ENCODE assay signal across 8 cellular contexts in the genomic region with DNA sequence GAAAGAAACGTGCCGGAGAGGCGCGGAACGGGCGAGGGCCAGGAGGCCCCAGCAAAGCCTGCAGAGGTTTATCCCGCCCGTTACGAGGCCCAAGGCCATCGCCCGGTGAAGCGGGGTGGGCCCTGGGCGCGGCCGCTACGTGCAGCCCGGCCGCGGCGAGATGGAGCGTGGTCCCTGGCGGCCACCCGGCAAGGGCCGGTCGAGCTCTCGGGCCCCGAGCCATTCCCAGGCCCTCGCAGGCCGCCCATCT. TPM values are rescaled to one million over a fixed set of nuclear protein-coding genes. Genes with fewer than 3 reads are reported as not detected.
DNase-seq lines count a peak whose midpoint lies in the region; ATAC-seq, FAIRE-seq and TF ChIP-seq lines count a peak whose summit lies in the region.

No MANE protein-coding gene starts in this region.

- peak overlapping the region; percentile 96 for H3K4me3 ChIP-seq in GM12878
- peak overlapping the region; percentile 99 for H3K4me3 ChIP-seq in lower lobe of right lung
- peak overlapping the region; percentile 76 to 95 (median 86) for H3K4me3 ChIP-seq in tibial nerve

- H3K4me2 ChIP-seq in GM12878 (ENCODE audit: control insufficient read depth, insufficient read depth) = peak overlapping the region; percentile 51; the same call in 1 of the 2 replicates

- no peak for TF ChIP-seq EP300 in GM12878 (IDR thresholded peaks at IDR 0.05; ENCODE audit: borderline replicate concordance in 1 of 2, control insufficient read depth in 1 of 2, low read depth in 2 of 2, low read length in 2 of 2)
- TF ChIP-seq EP300 in tibial nerve (IDR thresholded peaks at IDR 0.05) = no peak

- TF ChIP-seq RAD21 in GM12878 (IDR thresholded peaks at IDR 0.05; ENCODE audit: insufficient read depth, low read depth, low read length) = no peak

- RAD21 ChIA-PET in GM12878 (lab: Charles Lee; ENCODE audit: unreplicated experiment) = interaction anchor here (0.6 to 1.6 kb wide), 4 partner anchors 28 to 1695 kb away, joined by 3 to 5 read pairs (median 3); no protein-coding TSS in a partner anchor

- H2AFZ ChIP-seq in GM12878 (ENCODE audit: control insufficient read depth, low read depth, low read length) = no peak overlapping the region

- peak overlapping the region; percentile 98 for H3K27ac Mint-ChIP-seq in activated T-cell treated with anti-CD3 and anti-CD28 coated beads, Interleukin-2, amount 50 U/mL, for 72 hours

- no peak for TF ChIP-seq POLR2A in GM12878 (IDR thresholded peaks at IDR 0.05; ENCODE audit: low read depth, low read length)
- no peak for TF ChIP-seq POLR2A in tibial nerve (IDR thresholded peaks at IDR 0.05)

- intact Hi-C loops in GM12878 (cut with micrococcal nuclease; ENCODE audit: unreplicated experiment) (loop anchor here (5.0 kb wide), 1 partner anchor 242 kb away; a partner anchor contains a TSS), lower lobe of right lung (cut with DNase I) (no loop called here)

- WGBS in GM12878 (ENCODE audit: insufficient coverage, insufficient replicate concordance, low lambda C conversion rate, missing lambda C conversion rate) = under 1% methylated on average over 21 of the region's 29 CpGs
- WGBS in tibial nerve, 2 donors = 0 to 1% methylated on average over 16 to 29 of the region's 29 CpGs

- peak overlapping the region; percentile 95 for H3K9ac ChIP-seq in GM12878 (ENCODE audit: control insufficient read depth, insufficient read depth, low read length)

- peaks cover 19 to 36% of the 10 kb centered on the region in 2 donors for H3K36me3 Mint-ChIP-seq in activated T-cell treated with anti-CD3 and anti-CD28 coated beads, Interleukin-2, amount 50 U/mL, for 72 hours (ENCODE audit: insufficient read depth in 2 of 2)

- SMC1A ChIA-PET in GM12878 (lab: Charles Lee; ENCODE audit: uncharacterized antibody, unreplicated experiment) = no interaction called here

- no peaks in the 10 kb centered on the region for H3K9me3 ChIP-seq in GM12878 (replicated peaks; ENCODE audit: control insufficient read depth, insufficient read depth, low read length)
- H3K9me3 ChIP-seq in lower lobe of right lung = no peaks in the 10 kb centered on the region
- H3K9me3 ChIP-seq in tibial nerve = no peaks in the 10 kb centered on the region

- in situ Hi-C loops in GM12878 (cut with MboI) = no loop called here

- BruUV-seq in GM12878 (replicated peaks; lab: Mats Ljungman, UMichigan) = no TSS peak

- H3K4me3 Mint-ChIP-seq in activated T-cell treated with anti-CD3 and anti-CD28 coated beads, Interleukin-2, amount 50 U/mL, for 72 hours = peak overlapping the region; percentile 97 to 99

- H3K27ac ChIP-seq in GM12878 (ENCODE audit: control insufficient read depth, insufficient read depth) = peak overlapping the region; percentile 97
- H3K27ac ChIP-seq in lower lobe of right lung = peak overlapping the region; percentile 96
- H3K27ac ChIP-seq in tibial nerve = peak overlapping the region; percentile 95 to 99 (median 96)

- H3K4me1 Mint-ChIP-seq in activated T-cell treated with anti-CD3 and anti-CD28 coated beads, Interleukin-2, amount 50 U/mL, for 72 hours (ENCODE audit: low read depth) = peaks cover 62% of the 10 kb centered on the region

- no peaks in the 10 kb centered on the region for H4K20me1 ChIP-seq in GM12878 (ENCODE audit: control insufficient read depth, insufficient read depth)

- no peak for DNase-seq in activated T-cell treated with anti-CD3 and anti-CD28 coated beads, Interleukin-2, amount 50 U/mL, for 72 hours
- DNase-seq in activated T-cell treated with anti-CD3 and anti-CD28 coated beads for 4 hours = no peak
- no peak for DNase-seq in GM12878 (ENCODE audit: low read depth, low spot score)
- no peak for DNase-seq in lower lobe of right lung
- DNase-seq in tibial nerve (ENCODE audit: low spot score in 2 of 2) = no peak
- DNase-seq in islet precursor cell = no peak
- no peak for DNase-seq in GM19238 (ENCODE audit: insufficient read length, low spot score)

- no peak for FAIRE-seq in GM12878 (lab: Jason Lieb, UNC)

- H3K27me3 ChIP-seq in GM12878 (replicated peaks in 1 of 2; ENCODE audit: control insufficient read depth in 2 of 2, insufficient read depth in 2 of 2, low read length in 1 of 2) = no peaks in the 10 kb centered on the region
- H3K27me3 ChIP-seq in lower lobe of right lung (ENCODE audit: low read depth) = no peaks in the 10 kb centered on the region
- no peaks in the 10 kb centered on the region for H3K27me3 ChIP-seq in tibial nerve

- CTCF ChIA-PET in GM12878 (lab: Yijun Ruan, JAX) = interaction anchor here (0.5 to 1.1 kb wide), 3 partner anchors 10 to 483 kb away, joined by 3 read pairs; no protein-coding TSS in a partner anchor

- H3K9me3 Mint-ChIP-seq in activated T-cell treated with anti-CD3 and anti-CD28 coated beads, Interleukin-2, amount 50 U/mL, for 72 hours = no peaks in the 10 kb centered on the region

- peaks cover 9% of the 10 kb centered on the region; the same call in 1 of the 2 replicates for H3K4me1 ChIP-seq in GM12878 (ENCODE audit: control insufficient read depth, insufficient read depth, low read length)
- peaks cover 59% of the 10 kb centered on the region for H3K4me1 ChIP-seq in lower lobe of right lung
- peaks cover 0 to 59% (median 45%) of the 10 kb centered on the region in 4 donors for H3K4me1 ChIP-seq in tibial nerve

- ATAC-seq in activated T-cell treated with anti-CD3 and anti-CD28 coated beads, Interleukin-2, amount 50 U/mL, for 72 hours (replicated peaks in 1 of 2) = no peak
- no peak for ATAC-seq in GM12878
- no peak for ATAC-seq in lower lobe of right lung
- no peak for ATAC-seq in GM18511 (IDR thresholded peaks at IDR 0.05; ENCODE audit: unreplicated experiment)

- H3K36me3 ChIP-seq in GM12878 (ENCODE audit: control insufficient read depth in 2 of 2, insufficient read depth in 2 of 2, low read length in 1 of 2) (peaks cover 0 to 14% of the 10 kb centered on the region in 2 experiments; a peak in 2 of 4 replicates), lower lobe of right lung (no peaks in the 10 kb centered on the region), tibial nerve (no peaks in the 10 kb centered on the region)

- H3K79me2 ChIP-seq in GM12878 (ENCODE audit: control insufficient read depth, insufficient read depth, low read length) = peaks cover 73% of the 10 kb centered on the region

- no peaks in the 10 kb centered on the region for H3K27me3 Mint-ChIP-seq in activated T-cell treated with anti-CD3 and anti-CD28 coated beads, Interleukin-2, amount 50 U/mL, for 72 hours (ENCODE audit: low read depth)

- TF ChIP-seq CTCF in GM12878 (IDR thresholded peaks at IDR 0.05 in 2 of 3, conservative IDR thresholded peaks at IDR 0.05 in 1 of 3; ENCODE audit: control insufficient read depth in 2 of 3, extremely low read depth in 1 of 3, insufficient read depth in 1 of 3, low read depth in 3 of 3, low read length in 3 of 3) (no peak), lower lobe of right lung (IDR thresholded peaks at IDR 0.05) (no peak), tibial nerve (IDR thresholded peaks at IDR 0.05) (peak in 1 of 5 experiments; percentile 25)

- POLR2A ChIA-PET in GM12878 (lab: Charles Lee) = interaction anchor here (0.5 to 1.3 kb wide), 3 partner anchors 37 to 43 kb away, joined by 3 read pairs; no protein-coding TSS in a partner anchor

RNA-seq across cellular contexts. Expression of a gene that starts 1.1 kb away (rescaled TPM):
- 1,000 to 10,000 TPM; 1,066 to 1,119 TPM for total RNA-seq in activated T-cell treated with anti-CD3 and anti-CD28 coated beads, Interleukin-2, amount 50 U/mL, for 72 hours
- 2,657 and 2,906 TPM in 2 replicates for total RNA-seq in GM12878 (2013; cell fraction: nucleolus; rRNA removed)
- total RNA-seq in GM12878 (2014; rRNA removed) (1,257 and 1,302 TPM in 2 replicates), GM12878 (2014; rRNA removed; fragmentation: Illumina TruSeq; extraction: Trizol) (912 and 984 TPM in 2 replicates), GM12878 (2021) (1,487 and 1,505 TPM in 2 replicates), lower lobe of right lung (443 TPM), tibial nerve (100 to 1,000 TPM; 261 to 293 (median 272) TPM)
- 1,106 TPM for polyA plus RNA-seq in GM12878 (2011; ENCODE audit: low read depth)
- polyA plus RNA-seq in GM12878 (2011; rRNA removed) (2,011 and 2,640 TPM in 2 replicates), GM12878 (2014; fragmentation: Illumina TruSeq; extraction: Trizol) (1,523 and 1,631 TPM in 2 replicates), GM12878 (2014; fragmentation: Nextera tagmentation; extraction: Ambion mirVana) (100 to 1,000 TPM; 491 to 500 TPM), GM12878 (2014; rRNA removed) (1,361 and 1,456 TPM in 2 replicates), GM12878 (2016; fragmentation: Nextera tagmentation; extraction: Ambion mirVana) (1,000 to 10,000 TPM; 1,696 to 1,742 TPM)
- polyA plus RNA-seq in GM12878 (2011; cell fraction: cytosol; rRNA removed) = 2,081 and 2,225 TPM in 2 replicates
- 3,305 and 4,399 TPM in 2 replicates for polyA plus RNA-seq in GM12878 (2011; cell fraction: nucleus; rRNA removed)
- 1,702 and 1,753 TPM in 2 replicates for polyA plus RNA-seq in GM12878 (2012)
- polyA minus RNA-seq in GM12878 (2011; rRNA and poly(A)+ RNA removed) = 2,197 and 2,457 TPM in 2 replicates
- 720 and 815 TPM in 2 replicates for polyA minus RNA-seq in GM12878 (2011; cell fraction: cytosol; rRNA and poly(A)+ RNA removed)
- 1,090 and 1,249 TPM in 2 replicates for polyA minus RNA-seq in GM12878 (2011; cell fraction: nucleus; rRNA and poly(A)+ RNA removed)

RNA-seq across cellular contexts. Expression of a gene that starts 32.3 kb away (rescaled TPM):
- under 1 TPM in 1 of 2 donors, not detected in 1; 0.07 TPM for total RNA-seq in activated T-cell treated with anti-CD3 and anti-CD28 coated beads, Interleukin-2, amount 50 U/mL, for 72 hours
- not detected in 2 replicates for total RNA-seq in GM12878 (2013; cell fraction: nucleolus; rRNA removed)
- not detected in 2 replicates for total RNA-seq in GM12878 (2014; rRNA removed)
- not detected in 2 replicates for total RNA-seq in GM12878 (2014; rRNA removed; fragmentation: Illumina TruSeq; extraction: Trizol)
- total RNA-seq in GM12878 (2021) = not detected in 2 replicates
- polyA plus RNA-seq in GM12878 (2011; ENCODE audit: low read depth) = not detected
- not detected in 2 replicates for polyA plus RNA-seq in GM12878 (2011; rRNA removed)
- not detected in 2 replicates for polyA plus RNA-seq in GM12878 (2011; cell fraction: cytosol; rRNA removed)
- polyA plus RNA-seq in GM12878 (2011; cell fraction: nucleus; rRNA removed) = not detected in 2 replicates
- polyA plus RNA-seq in GM12878 (2012) = not detected in 2 replicates
- polyA plus RNA-seq in GM12878 (2014; fragmentation: Illumina TruSeq; extraction: Trizol) = not detected in 2 replicates
- polyA plus RNA-seq in GM12878 (2014; fragmentation: Nextera tagmentation; extraction: Ambion mirVana) = under 1 TPM in 1 of 2 experiments, not detected in 1; 0.02 TPM
- not detected in 2 replicates for polyA plus RNA-seq in GM12878 (2014; rRNA removed)
- under 1 TPM in 1 of 2 experiments, not detected in 1; 0.35 TPM for polyA plus RNA-seq in GM12878 (2016; fragmentation: Nextera tagmentation; extraction: Ambion mirVana)
- not detected in 2 replicates for polyA minus RNA-seq in GM12878 (2011; rRNA and poly(A)+ RNA removed)
- not detected in 2 replicates for polyA minus RNA-seq in GM12878 (2011; cell fraction: cytosol; rRNA and poly(A)+ RNA removed)
- not detected in 2 replicates for polyA minus RNA-seq in GM12878 (2011; cell fraction: nucleus; rRNA and poly(A)+ RNA removed)
- 29.3 TPM for total RNA-seq in lower lobe of right lung
- 1 to 10 TPM; 1.1 to 2.9 (median 2.2) TPM for total RNA-seq in tibial nerve

RNA-seq across cellular contexts. Expression of a gene that starts 42.5 kb away (rescaled TPM):
- total RNA-seq in activated T-cell treated with anti-CD3 and anti-CD28 coated beads, Interleukin-2, amount 50 U/mL, for 72 hours = 100 to 1,000 TPM; 108 to 132 TPM
- total RNA-seq in GM12878 (2013; cell fraction: nucleolus; rRNA removed) = 104 and 119 TPM in 2 replicates
- total RNA-seq in GM12878 (2014; rRNA removed) (26.3 and 31.2 TPM in 2 replicates), GM12878 (2014; rRNA removed; fragmentation: Illumina TruSeq; extraction: Trizol) (21.5 and 25.0 TPM in 2 replicates), GM12878 (2021) (38.3 and 40.0 TPM in 2 replicates), lower lobe of right lung (72.2 TPM), tibial nerve (10 to 100 TPM; 59.2 to 76.8 (median 65.1) TPM)
- 37.6 TPM for polyA plus RNA-seq in GM12878 (2011; ENCODE audit: low read depth)
- polyA plus RNA-seq in GM12878 (2011; rRNA removed) (60.7 and 73.5 TPM in 2 replicates), GM12878 (2014; fragmentation: Illumina TruSeq; extraction: Trizol) (41.4 and 47.2 TPM in 2 replicates), GM12878 (2014; fragmentation: Nextera tagmentation; extraction: Ambion mirVana) (10 to 100 TPM; 14.3 to 23.7 TPM), GM12878 (2014; rRNA removed) (43.9 and 51.8 TPM in 2 replicates), GM12878 (2016; fragmentation: Nextera tagmentation; extraction: Ambion mirVana) (10 to 100 TPM; 15.5 to 27.6 TPM)
- 49.1 and 49.8 TPM in 2 replicates for polyA plus RNA-seq in GM12878 (2011; cell fraction: cytosol; rRNA removed)
- 245 and 317 TPM in 2 replicates for polyA plus RNA-seq in GM12878 (2011; cell fraction: nucleus; rRNA removed)
- polyA plus RNA-seq in GM12878 (2012) = 44.8 and 49.9 TPM in 2 replicates
- 39.3 and 65.1 TPM in 2 replicates for polyA minus RNA-seq in GM12878 (2011; rRNA and poly(A)+ RNA removed)
- polyA minus RNA-seq in GM12878 (2011; cell fraction: cytosol; rRNA and poly(A)+ RNA removed) = 9.0 and 13.4 TPM in 2 replicates
- 45.9 and 59.0 TPM in 2 replicates for polyA minus RNA-seq in GM12878 (2011; cell fraction: nucleus; rRNA and poly(A)+ RNA removed)
